16 cellular contexts compared by ENCODE assay signal in the genomic region with DNA sequence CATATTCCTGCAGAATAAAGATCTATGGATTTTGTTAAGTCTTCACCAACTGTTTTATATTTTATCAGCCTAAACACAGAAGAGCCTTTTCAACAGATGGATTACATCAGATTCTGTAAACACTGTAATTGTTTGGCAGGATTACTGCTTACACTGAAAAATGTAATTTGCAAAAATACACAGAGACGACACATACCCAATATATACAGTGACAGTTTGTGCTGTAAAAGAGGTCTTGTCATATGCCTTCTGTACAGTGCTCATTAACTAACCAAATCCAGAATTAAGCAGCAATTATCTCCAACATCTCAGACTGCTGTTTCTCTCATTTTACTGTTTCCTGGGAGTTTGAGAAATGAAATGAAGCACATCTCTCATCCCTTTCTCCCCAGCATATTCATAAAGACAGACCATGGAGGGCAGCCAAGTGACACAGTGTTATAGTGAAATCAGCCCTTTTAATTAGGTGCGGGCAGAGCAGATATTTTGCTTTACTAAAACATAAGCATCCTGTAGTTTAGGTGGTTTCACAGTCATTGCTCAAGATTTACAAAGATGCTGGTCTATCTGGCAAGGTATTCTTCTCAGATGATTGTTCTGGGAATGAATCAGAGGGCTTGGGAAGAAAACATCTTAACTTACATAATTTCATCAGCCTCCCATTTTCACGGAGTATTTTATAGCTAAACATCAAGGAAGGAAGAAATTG.
A peak's percentile ranks its signal among the peaks of the same experiment; 100 is the strongest.
DNase-seq lines count a peak whose midpoint lies in the region; ATAC-seq and TF ChIP-seq lines count a peak whose summit lies in the region.
"Had no signal": no experiment of that assay in that cellular context is flagged by ENCODE, and none has a peak within 500 bp of the region (broad histone marks: within the 10 kb centered on the region; RNA-seq: fewer than 3 reads in every experiment).

No MANE protein-coding gene starts in this region.

- CTCF ChIA-PET in CD4-positive, alpha-beta T cell (lab: Charles Lee) = no interaction called here

- peaks cover 3% of the 10 kb centered on the region for H3K9me3 Mint-ChIP-seq in CD4-positive, alpha-beta T cell
- H3K9me3 Mint-ChIP-seq: activated naive CD4-positive, alpha-beta T cell treated with anti-CD3 and anti-CD28 coated beads, Interleukin-2, amount 50 U/mL, for 24 hours had no signal

- no peaks in the 10 kb centered on the region for H3K9me3 ChIP-seq in CD4-positive, alpha-beta T cell (ENCODE audit: control insufficient read depth, low read length)
- H3K9me3 ChIP-seq: tibial nerve had no signal

- DNase-seq in AG08395 (ENCODE audit: low spot score) (peak; percentile 64), HCEC 1CT (peak; percentile 55), astrocyte of the cerebellum (ENCODE audit: low read depth) (peak; percentile 82), iris pigment epithelial cell (ENCODE audit: low read depth) (peak; percentile 79), cortex of kidney (lab: John Stamatoyannopoulos, UW) (no peak), cerebellum (ENCODE audit: low spot score) (no peak)
- no peak for DNase-seq in NK-92 treated with Interleukin-12 subunit alpha and Interleukin-12 subunit beta, amount 100 ng/mL, for 24 hours (lab: John Stamatoyannopoulos, UW)
- DNase-seq in CD4-positive, alpha-beta T cell = no peak
- DNase-seq: foreskin melanocyte; KG1; occipital lobe; stimulated activated CD4-positive, alpha-beta T cell treated with anti-CD3 and anti-CD28 coated beads, Interleukin-15, amount 100 ng/mL, for 24 hours; WERI-Rb-1 had no signal

- TF ChIP-seq CTCF in astrocyte of the cerebellum (IDR thresholded peaks at IDR 0.05; ENCODE audit: low read depth, low read length, missing control alignments) = no peak
- TF ChIP-seq CTCF in CD4-positive, alpha-beta T cell (IDR thresholded peaks at IDR 0.05) = no peak

- POLR2A ChIA-PET in CD4-positive, alpha-beta T cell (lab: Charles Lee) = no interaction called here

- H3K27me3 ChIP-seq in CD4-positive, alpha-beta T cell (ENCODE audit: control insufficient read depth, insufficient read depth, low read length) = no peaks in the 10 kb centered on the region
- H3K27me3 ChIP-seq: tibial nerve had no signal

- peaks cover 7% of the 10 kb centered on the region for H3K27me3 Mint-ChIP-seq in CD4-positive, alpha-beta T cell
- H3K27me3 Mint-ChIP-seq: activated naive CD4-positive, alpha-beta T cell treated with anti-CD3 and anti-CD28 coated beads, Interleukin-2, amount 50 U/mL, for 24 hours had no signal

- H3K4me3 Mint-ChIP-seq in CD4-positive, alpha-beta T cell = no peak overlapping the region
- H3K4me3 Mint-ChIP-seq: activated naive CD4-positive, alpha-beta T cell treated with anti-CD3 and anti-CD28 coated beads, Interleukin-2, amount 50 U/mL, for 24 hours had no signal

- no peak overlapping the region for H3K4me3 ChIP-seq in astrocyte of the cerebellum (ENCODE audit: low read depth, low read length)
- H3K4me3 ChIP-seq: coronary artery, tibial nerve had no signal

- H3K4me1 Mint-ChIP-seq in CD4-positive, alpha-beta T cell (ENCODE audit: low read depth) = no peaks in the 10 kb centered on the region
- H3K4me1 Mint-ChIP-seq: activated naive CD4-positive, alpha-beta T cell treated with anti-CD3 and anti-CD28 coated beads, Interleukin-2, amount 50 U/mL, for 24 hours had no signal

- H3K27ac Mint-ChIP-seq in CD4-positive, alpha-beta T cell = no peak overlapping the region
- H3K27ac Mint-ChIP-seq: activated naive CD4-positive, alpha-beta T cell treated with anti-CD3 and anti-CD28 coated beads, Interleukin-2, amount 50 U/mL, for 24 hours had no signal

- intact Hi-C loops in CD4-positive, alpha-beta T cell (cut with DNase I, micrococcal nuclease) = no loop called here

- no peak overlapping the region for H3K27ac ChIP-seq in CD4-positive, alpha-beta T cell (ENCODE audit: low read depth, low read length)
- H3K27ac ChIP-seq: coronary artery, tibial nerve, WERI-Rb-1 had no signal

- in situ Hi-C loops in astrocyte of the cerebellum (cut with HindIII; ENCODE audit: low sequenced_read_pairs) = no loop called here

- H3K36me3 Mint-ChIP-seq in CD4-positive, alpha-beta T cell (ENCODE audit: low read depth) = no peaks in the 10 kb centered on the region
- H3K36me3 Mint-ChIP-seq: activated naive CD4-positive, alpha-beta T cell treated with anti-CD3 and anti-CD28 coated beads, Interleukin-2, amount 50 U/mL, for 24 hours had no signal

- no peak for ATAC-seq in CD4-positive, alpha-beta T cell (ENCODE audit: poor library complexity)

Comparison
In these comparisons a context has a peak if more than half of its experiments do, and no peak if none do; other contexts are left out.
1. DNase-seq: peak in AG08395 (single experiment), HCEC 1CT (single experiment), astrocyte of the cerebellum (single experiment) and iris pigment epithelial cell (single experiment); none in cortex of kidney (single experiment), NK-92 treated with Interleukin-12 subunit alpha and Interleukin-12 subunit beta, amount 100 ng/mL, for 24 hours (single experiment), CD4-positive, alpha-beta T cell (0 of 10) and cerebellum (single experiment).